ENCODE assay signal across 18 cellular contexts in genomic region chr10:100985336-100985735, GRCh38. TPM values are rescaled to one million over a fixed set of nuclear protein-coding genes. Genes with fewer than 3 reads are reported as not detected.
DNase-seq lines count a peak whose midpoint lies in the region; ATAC-seq and TF ChIP-seq lines count a peak whose summit lies in the region.
"Had no signal": no experiment of that assay in that cellular context is flagged by ENCODE, and none has a peak within 500 bp of the region (broad histone marks: within the 10 kb centered on the region; RNA-seq: fewer than 3 reads in every experiment).

No MANE protein-coding gene starts in this region.

- H4K20me1 ChIP-seq in DND-41 (ENCODE audit: insufficient read depth, low read length) (peaks cover 31% of the 10 kb centered on the region; the same call in 1 of the 2 replicates), Karpas-422 (ENCODE audit: insufficient read depth, low read depth, low read length) (peaks cover 13% of the 10 kb centered on the region)

- H3K36me3 Mint-ChIP-seq in endothelial cell (ENCODE audit: low read depth, unreplicated experiment) = peaks cover 27% of the 10 kb centered on the region
- peaks cover 15% of the 10 kb centered on the region for H3K36me3 Mint-ChIP-seq in osteocyte (ENCODE audit: unreplicated experiment)
- H3K36me3 Mint-ChIP-seq in activated CD8-positive, alpha-beta T cell treated with anti-CD3 and anti-CD28 coated beads for 36 hours (ENCODE audit: low read depth) = peaks cover 19% of the 10 kb centered on the region

- CTCF ChIA-PET in activated CD8-positive, alpha-beta T cell treated with anti-CD3 and anti-CD28 coated beads for 36 hours (lab: Charles Lee) = interaction anchor here (1.4 to 6.6 kb wide), 4 partner anchors 12 to 29 kb away, joined by 6 to 50 read pairs (median 8); partner anchors contain the start of genes LZTS2 and SEMA4G

- H3K9ac ChIP-seq in DND-41 (ENCODE audit: low read depth, low read length) (peak overlapping the region; percentile 86; the same call in 1 of the 2 replicates), Karpas-422 (ENCODE audit: low read length) (no peak overlapping the region)
- H3K9ac ChIP-seq: parathyroid adenoma had no signal

- H3K4me1 ChIP-seq in DND-41 (ENCODE audit: insufficient read depth, low read length) = peaks cover 41% of the 10 kb centered on the region
- peaks cover 32% of the 10 kb centered on the region for H3K4me1 ChIP-seq in Karpas-422 (ENCODE audit: low read length)

- no peaks in the 10 kb centered on the region for H3K27me3 ChIP-seq in DND-41 (ENCODE audit: insufficient read depth, low read length, poor library complexity)
- no peaks in the 10 kb centered on the region for H3K27me3 ChIP-seq in Karpas-422 (ENCODE audit: low read length)
- H3K27me3 ChIP-seq: esophagus muscularis mucosa had no signal

- H3K9me3 Mint-ChIP-seq in endothelial cell (ENCODE audit: unreplicated experiment) (no peaks in the 10 kb centered on the region), osteocyte (ENCODE audit: unreplicated experiment) (no peaks in the 10 kb centered on the region)
- H3K9me3 Mint-ChIP-seq in activated CD8-positive, alpha-beta T cell treated with anti-CD3 and anti-CD28 coated beads for 36 hours = no peaks in the 10 kb centered on the region
- H3K9me3 Mint-ChIP-seq: CD8-positive, alpha-beta T cell had no signal

- H3K27ac Mint-ChIP-seq in endothelial cell (ENCODE audit: unreplicated experiment) (peak overlapping the region; percentile 64), osteocyte (ENCODE audit: unreplicated experiment) (no peak overlapping the region)
- no peak overlapping the region for H3K27ac Mint-ChIP-seq in activated CD8-positive, alpha-beta T cell treated with anti-CD3 and anti-CD28 coated beads for 36 hours

- H3K4me2 ChIP-seq in DND-41 (ENCODE audit: insufficient read depth, low read length) (no peak overlapping the region; the same call in 1 of the 2 replicates), Karpas-422 (ENCODE audit: low read depth, low read length, poor library complexity, severe bottlenecking) (peak overlapping the region; percentile 89)

- H3K4me3 Mint-ChIP-seq in endothelial cell (ENCODE audit: unreplicated experiment) (peak overlapping the region; percentile 65), osteocyte (ENCODE audit: unreplicated experiment) (peak overlapping the region; percentile 94)
- H3K4me3 Mint-ChIP-seq in activated CD8-positive, alpha-beta T cell treated with anti-CD3 and anti-CD28 coated beads for 36 hours = no peak overlapping the region

- no peak for TF ChIP-seq CTCF in DND-41 (IDR thresholded peaks at IDR 0.05; ENCODE audit: borderline replicate concordance, extremely low read depth, low read length, poor library complexity, severe bottlenecking)
- TF ChIP-seq CTCF in endothelial cell (IDR thresholded peaks at IDR 0.05; ENCODE audit: unreplicated experiment) = no peak
- TF ChIP-seq CTCF in osteocyte (IDR thresholded peaks at IDR 0.05) = no peak
- TF ChIP-seq CTCF in activated CD8-positive, alpha-beta T cell treated with anti-CD3 and anti-CD28 coated beads for 36 hours (IDR thresholded peaks at IDR 0.05) = no peak

- H3K4me3 ChIP-seq in DND-41 (ENCODE audit: low read depth in 1 of 2, low read length in 2 of 2) (no peak overlapping the region), Karpas-422 (ENCODE audit: low read length) (no peak overlapping the region)

- H3K27me3 Mint-ChIP-seq in endothelial cell (ENCODE audit: unreplicated experiment) (peaks cover 17% of the 10 kb centered on the region), osteocyte (ENCODE audit: unreplicated experiment) (no peaks in the 10 kb centered on the region)
- no peaks in the 10 kb centered on the region for H3K27me3 Mint-ChIP-seq in activated CD8-positive, alpha-beta T cell treated with anti-CD3 and anti-CD28 coated beads for 36 hours

- peaks cover 53% of the 10 kb centered on the region for H3K36me3 ChIP-seq in DND-41 (ENCODE audit: insufficient read depth, low read length)
- peaks cover 22% of the 10 kb centered on the region; the same call in 1 of the 2 replicates for H3K36me3 ChIP-seq in Karpas-422 (ENCODE audit: insufficient read depth, low read length)

- intact Hi-C loops in activated CD8-positive, alpha-beta T cell treated with anti-CD3 and anti-CD28 coated beads for 36 hours (cut with micrococcal nuclease) = no loop called here

- H3K79me2 ChIP-seq in DND-41 (ENCODE audit: insufficient read depth, low read length) (peaks cover 50% of the 10 kb centered on the region), Karpas-422 (ENCODE audit: low read length) (peaks cover 43% of the 10 kb centered on the region)

- no peak overlapping the region for H2AFZ ChIP-seq in DND-41 (ENCODE audit: low read depth, low read length)
- H2AFZ ChIP-seq in Karpas-422 (ENCODE audit: low read length) = no peak overlapping the region
- H2AFZ ChIP-seq: parathyroid adenoma had no signal

- POLR2A ChIA-PET in activated CD8-positive, alpha-beta T cell treated with anti-CD3 and anti-CD28 coated beads for 36 hours (lab: Charles Lee) = interaction anchor here (1.1 to 1.3 kb wide), 3 partner anchors 11 to 20 kb away, joined by 3 to 5 read pairs (median 3); no protein-coding TSS in a partner anchor

- DNase-seq in DND-41 (no peak), Karpas-422 (no peak), endothelial cell (ENCODE audit: low spot score) (no peak), osteocyte (ENCODE audit: extremely low spot score, unreplicated experiment) (no peak), H4 (ENCODE audit: low spot score) (no peak)
- DNase-seq in activated CD8-positive, alpha-beta T cell treated with anti-CD3 and anti-CD28 coated beads for 36 hours = no peak
- DNase-seq: activated CD8-positive, alpha-beta memory T cell treated with anti-CD3 and anti-CD28 coated beads, Interleukin-2, amount 50 U/mL, for 48 hours; CD8-positive, alpha-beta T cell; cortex of kidney; islet precursor cell; NCI-H187; NCI-H526; stimulated activated CD4-positive, alpha-beta T cell treated with anti-CD3 and anti-CD28 coated beads, Interleukin-12 subunit alpha, Interleukin-12 subunit beta, amount 100 ng/mL, for 4 hours; T-helper 1 cell had no signal

- ATAC-seq in DND-41 (ENCODE audit: insufficient read depth, low read depth) = no peak
- no peak for ATAC-seq in HG02610 (IDR thresholded peaks at IDR 0.05; ENCODE audit: unreplicated experiment)
- no peak for ATAC-seq in activated CD8-positive, alpha-beta T cell treated with anti-CD3 and anti-CD28 coated beads for 36 hours
- ATAC-seq: CD8-positive, alpha-beta T cell had no signal

- H3K9me3 ChIP-seq in DND-41 (ENCODE audit: insufficient read depth, low read length, severe bottlenecking) (no peaks in the 10 kb centered on the region), Karpas-422 (ENCODE audit: low read length) (no peaks in the 10 kb centered on the region)
- H3K9me3 ChIP-seq: esophagus muscularis mucosa had no signal

- no peak overlapping the region for H3K27ac ChIP-seq in DND-41 (ENCODE audit: low read length)
- no peak overlapping the region for H3K27ac ChIP-seq in Karpas-422 (ENCODE audit: low read length)
- H3K27ac ChIP-seq: esophagus muscularis mucosa, parathyroid adenoma, RWPE1 had no signal

- no peaks in the 10 kb centered on the region for H3K9me2 ChIP-seq in Karpas-422 (replicated peaks; ENCODE audit: insufficient read depth, low read length)

- H3K4me1 Mint-ChIP-seq in endothelial cell (ENCODE audit: unreplicated experiment) (peaks cover 13% of the 10 kb centered on the region), osteocyte (ENCODE audit: unreplicated experiment) (peaks cover 23% of the 10 kb centered on the region)
- peaks cover 31% of the 10 kb centered on the region for H3K4me1 Mint-ChIP-seq in activated CD8-positive, alpha-beta T cell treated with anti-CD3 and anti-CD28 coated beads for 36 hours (ENCODE audit: low read depth)

RNA-seq across cellular contexts. Expression of gene MRPL43, which starts 2.0 kb away (rescaled TPM):
- total RNA-seq in Karpas-422 (2014; rRNA removed; shearing (Covaris generic); ENCODE audit: low replicate concordance) = 86.3 and 93.9 TPM in 2 replicates
- total RNA-seq in endothelial cell (ENCODE audit: unreplicated experiment) (51.8 TPM), osteocyte (70.5 and 81.6 TPM in 2 replicates)
- total RNA-seq in H4 (2014; rRNA removed; shearing (Covaris generic)) = 94.3 and 105 TPM in 2 replicates
- total RNA-seq in activated CD8-positive, alpha-beta T cell treated with anti-CD3 and anti-CD28 coated beads for 36 hours = 10 to 100 TPM; 46.0 to 50.9 TPM

RNA-seq across cellular contexts. Expression of gene TWNK, which starts 2.0 kb away (rescaled TPM):
- total RNA-seq in Karpas-422 (2014; rRNA removed; shearing (Covaris generic); ENCODE audit: low replicate concordance) = 14.5 and 17.0 TPM in 2 replicates
- total RNA-seq in endothelial cell (ENCODE audit: unreplicated experiment) (10.5 TPM), osteocyte (7.1 and 7.7 TPM in 2 replicates)
- total RNA-seq in H4 (2014; rRNA removed; shearing (Covaris generic)) = 6.7 and 8.0 TPM in 2 replicates
- total RNA-seq in activated CD8-positive, alpha-beta T cell treated with anti-CD3 and anti-CD28 coated beads for 36 hours = 10 to 100 TPM; 18.0 to 19.0 TPM

RNA-seq across cellular contexts. Expression of gene LZTS2, which starts 14.3 kb away (rescaled TPM):
- 11.3 and 23.9 TPM in 2 replicates for total RNA-seq in Karpas-422 (2014; rRNA removed; shearing (Covaris generic); ENCODE audit: low replicate concordance)
- total RNA-seq in endothelial cell (ENCODE audit: unreplicated experiment) (52.2 TPM), osteocyte (69.9 and 72.1 TPM in 2 replicates)
- total RNA-seq in H4 (2014; rRNA removed; shearing (Covaris generic)) = 24.3 and 26.2 TPM in 2 replicates
- 10 to 100 TPM; 14.5 to 15.5 TPM for total RNA-seq in activated CD8-positive, alpha-beta T cell treated with anti-CD3 and anti-CD28 coated beads for 36 hours

RNA-seq across cellular contexts. Expression of gene SEMA4G, which starts 16.0 kb away (rescaled TPM):
- total RNA-seq in Karpas-422 (2014; rRNA removed; shearing (Covaris generic); ENCODE audit: low replicate concordance) = not detected in 2 replicates
- total RNA-seq in endothelial cell (ENCODE audit: unreplicated experiment) = 8.0 TPM
- total RNA-seq in osteocyte = 6.3 and 7.1 TPM in 2 replicates
- total RNA-seq in H4 (2014; rRNA removed; shearing (Covaris generic)) = 0.27 and 0.89 TPM in 2 replicates
- total RNA-seq in activated CD8-positive, alpha-beta T cell treated with anti-CD3 and anti-CD28 coated beads for 36 hours = 1 to 10 TPM; 1.2 to 1.6 TPM

RNA-seq across cellular contexts. Expression of gene PDZD7, which starts 45.6 kb away (rescaled TPM):
- 2.6 and 3.0 TPM in 2 replicates for total RNA-seq in Karpas-422 (2014; rRNA removed; shearing (Covaris generic); ENCODE audit: low replicate concordance)
- total RNA-seq in endothelial cell (ENCODE audit: unreplicated experiment) (0.54 TPM), osteocyte (1.9 and 2.1 TPM in 2 replicates)
- total RNA-seq in H4 (2014; rRNA removed; shearing (Covaris generic)) = 0.21 and 0.97 TPM in 2 replicates
- total RNA-seq in activated CD8-positive, alpha-beta T cell treated with anti-CD3 and anti-CD28 coated beads for 36 hours = under 1 TPM; 0.25 to 0.65 TPM
